31 cellular contexts compared by ENCODE assay signal in genomic region chrX:31550169-31550568, GRCh38.
"Had no signal": no experiment of that assay in that cellular context is flagged by ENCODE, and none has a peak within 500 bp of the region (broad histone marks: within the 10 kb centered on the region; RNA-seq: fewer than 3 reads in every experiment).

No MANE protein-coding gene starts in this region.

- H3K4me3 ChIP-seq: MG63, PC-9, SK-N-MC had no signal

- ATAC-seq: activated CD8-positive, alpha-beta T cell treated with anti-CD3 and anti-CD28 coated beads for 36 hours; activated T-cell treated with anti-CD3 and anti-CD28 coated beads, Interleukin-2, amount 50 U/mL, for 72 hours; activated T-helper 17 cell treated with anti-CD3 and anti-CD28 coated beads, Interleukin-2, amount 50 U/mL, for 72 hours had no signal

- FAIRE-seq: RCC 7860, TTC549 had no signal

- H3K27me3 ChIP-seq: brain microvascular endothelial cell, MG63 had no signal

- H3K9me3 ChIP-seq: MG63 had no signal

- H3K36me3 ChIP-seq: brain microvascular endothelial cell, MG63 had no signal

- DNase-seq: activated CD4-positive, alpha-beta T cell treated with anti-CD3 and anti-CD28 coated beads, Interleukin-2, amount 10 ng/mL, durations not matched to agents 24 days and 14 days; activated CD4-positive, alpha-beta T cell treated with anti-CD3 and anti-CD28 coated beads, Interleukin-2, amount 50 U/mL, for 4 hours; activated CD8-positive, alpha-beta T cell treated with anti-CD3 and anti-CD28 coated beads for 36 hours; activated effector memory CD4-positive, alpha-beta T cell treated with anti-CD3 and anti-CD28 coated beads, Interleukin-2, amount 50 U/mL, for 16 hours; activated naive CD4-positive, alpha-beta T cell; activated naive CD4-positive, alpha-beta T cell treated with anti-CD3 and anti-CD28 coated beads, Interleukin-2, amount 50 U/mL, for 16 hours; activated naive CD8-positive, alpha-beta T cell treated with anti-CD3 and anti-CD28 coated beads for 36 hours; activated T-cell treated with anti-CD3 and anti-CD28 coated beads, Interleukin-2, amount 50 U/mL, for 1 hour; activated T-cell treated with anti-CD3 and anti-CD28 coated beads, Interleukin-2, amount 50 U/mL, for 72 hours; amniotic stem cell; aorta; brain microvascular endothelial cell; Kasumi-1; KG1; MG63; NCI-H1048; NCI-H146; NCI-H187; NCI-H2029 treated with DMSO at 0.1 percent for 48 hours; NCI-H2107; NCI-H2171; NCI-H510A; NCI-H526; NCI-H748 treated with DMSO at 0.1 percent for 48 hours; NK-92 treated with Interleukin-12 subunit alpha and Interleukin-12 subunit beta, amount 100 ng/mL, for 24 hours; PC-9; Right ventricle myocardium superior had no signal

- H3K27ac ChIP-seq: brain microvascular endothelial cell, PC-9, SK-N-MC had no signal
